Comparison of ENCODE assay signal across 9 cellular contexts in the genomic region with DNA sequence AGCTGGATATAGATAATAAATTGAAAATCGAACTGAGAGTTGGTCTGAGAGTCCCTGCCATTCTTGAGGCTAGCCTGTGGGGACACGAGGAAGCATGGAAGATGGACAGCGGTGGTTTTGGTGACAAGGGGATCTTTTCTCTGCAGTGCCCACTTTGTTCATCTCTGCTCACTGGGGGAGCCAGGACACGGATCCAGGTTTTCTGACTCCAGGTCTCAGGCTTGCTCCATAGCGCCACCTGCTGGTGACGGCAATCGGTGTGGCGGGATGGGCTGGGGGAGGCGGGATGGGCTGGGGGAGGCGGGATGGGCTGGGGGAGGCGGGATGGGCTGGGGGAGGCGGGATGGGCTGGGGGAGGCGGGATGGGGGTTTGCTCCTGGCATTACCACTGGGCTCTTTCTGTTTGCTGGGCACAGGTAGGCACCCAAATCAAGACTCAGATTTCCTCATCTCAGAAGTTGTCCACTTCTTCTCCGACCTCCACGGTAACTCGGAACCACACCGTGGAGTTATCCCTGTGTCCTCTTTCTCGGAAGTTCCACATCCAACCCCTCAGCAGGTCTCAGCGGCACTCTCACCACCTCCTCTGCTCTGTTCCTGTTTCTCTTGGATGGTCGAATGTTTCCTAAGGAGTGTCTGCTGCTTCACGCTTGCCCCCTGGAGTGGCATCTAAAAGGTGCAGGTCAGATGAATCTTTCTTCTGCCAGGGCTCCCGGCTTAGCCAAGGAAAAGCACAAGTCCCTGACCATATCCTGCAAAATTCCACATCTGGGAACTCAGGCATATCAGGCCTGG.
A peak's percentile ranks its signal among the peaks of the same experiment; 100 is the strongest.
DNase-seq lines count a peak whose midpoint lies in the region; TF ChIP-seq lines count a peak whose summit lies in the region.
"Had no signal": no experiment of that assay in that cellular context is flagged by ENCODE, and none has a peak within 500 bp of the region (broad histone marks: within the 10 kb centered on the region; RNA-seq: fewer than 3 reads in every experiment).

No MANE protein-coding gene starts in this region.

- DNase-seq in GM12864 (ENCODE audit: low read depth) (no peak), LNCaP clone FGC (ENCODE audit: low read depth) (no peak), cerebellar cortex (ENCODE audit: low spot score) (peak; percentile 1), SK-N-DZ (ENCODE audit: low spot score) (no peak), DMS153 treated with DMSO at 0.1 percent for 48 hours (lab: John Stamatoyannopoulos, UW; ENCODE audit: unreplicated experiment) (no peak), COLO829 (ENCODE audit: low spot score) (no peak), Kasumi-1 (lab: John Stamatoyannopoulos, UW) (no peak)
- peak; percentile 2 to 19 for DNase-seq in stimulated activated CD4-positive, alpha-beta T cell treated with anti-CD3 and anti-CD28 coated beads, Interleukin-15, amount 100 ng/mL, for 48 hours (ENCODE audit: low read depth in 2 of 2)
- DNase-seq: mesenchymal stem cell had no signal

- H3K4me3 ChIP-seq in GM12864 (ENCODE audit: low read depth, low read length) (no peak overlapping the region), LNCaP clone FGC (ENCODE audit: low read depth, low read length) (no peak overlapping the region)

- TF ChIP-seq CTCF in GM12864 (IDR thresholded peaks at IDR 0.05; ENCODE audit: low read depth, low read length, missing control alignments) (peak; percentile 75), LNCaP clone FGC (IDR thresholded peaks at IDR 0.05; ENCODE audit: control insufficient read depth, extremely low read depth, insufficient read depth) (peak; percentile 63)

Comparison
In these comparisons a context has a peak if more than half of its experiments do, and no peak if none do; other contexts are left out.
1. DNase-seq: peak in cerebellar cortex (single experiment) and stimulated activated CD4-positive, alpha-beta T cell treated with anti-CD3 and anti-CD28 coated beads, Interleukin-15, amount 100 ng/mL, for 48 hours (2 of 2); none in GM12864 (single experiment), LNCaP clone FGC (single experiment), SK-N-DZ (single experiment), DMS153 treated with DMSO at 0.1 percent for 48 hours (single experiment), COLO829 (single experiment) and Kasumi-1 (0 of 2).